In the genomic region with DNA sequence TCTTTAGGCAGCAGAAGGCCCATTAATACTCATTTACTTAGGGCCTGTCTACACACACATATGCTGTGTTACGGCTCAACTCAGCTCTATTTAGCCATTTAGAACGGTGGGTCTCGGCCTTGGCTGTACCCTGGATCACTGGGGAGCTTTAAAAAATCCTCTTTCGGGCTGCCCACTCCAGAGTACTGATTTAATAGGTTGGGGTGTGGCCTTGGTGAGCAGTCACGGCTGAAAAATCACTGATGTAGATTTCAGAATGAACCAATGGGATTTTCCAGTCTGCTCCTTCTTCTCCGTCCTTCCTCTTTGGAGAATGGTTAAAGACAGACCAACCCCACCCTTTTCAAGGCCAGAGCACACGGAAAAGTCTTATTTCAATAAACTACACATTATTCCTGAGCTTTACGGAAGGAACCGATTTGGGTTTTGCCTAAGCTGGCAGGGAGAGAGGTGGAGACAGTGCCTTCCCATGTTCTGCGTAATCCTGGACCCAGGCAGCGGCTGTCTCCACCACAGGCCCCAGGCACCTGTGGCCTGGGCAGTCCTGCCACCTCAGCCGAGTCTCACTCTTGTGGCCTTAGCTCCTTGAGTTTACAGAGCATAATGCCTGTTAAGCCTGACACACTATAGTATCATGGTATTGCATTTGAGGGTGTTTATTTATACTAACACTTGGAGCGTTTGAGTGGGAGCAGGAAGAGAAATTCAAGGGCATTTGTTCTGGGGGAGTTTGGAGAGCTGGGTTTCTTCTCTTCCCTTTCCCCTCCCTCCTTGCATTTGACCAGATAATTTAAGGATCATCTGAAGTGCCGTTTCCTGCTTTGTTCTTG, we compare ENCODE assay signal across 12 cellular contexts.
DNase-seq lines count a peak whose midpoint lies in the region; ATAC-seq, FAIRE-seq and TF ChIP-seq lines count a peak whose summit lies in the region.
"Had no signal": no experiment of that assay in that cellular context is flagged by ENCODE, and none has a peak within 500 bp of the region (broad histone marks: within the 10 kb centered on the region; RNA-seq: fewer than 3 reads in every experiment).

No MANE protein-coding gene starts in this region.

- H2BK5ac ChIP-seq in neuronal stem cell (ENCODE audit: low read length): no peak overlapping the region

- H3K9ac ChIP-seq in K562 (ENCODE audit: insufficient read depth in 1 of 2, low read depth in 2 of 2, low read length in 2 of 2) (no peak overlapping the region), neuronal stem cell (ENCODE audit: low read depth, low read length, poor library complexity) (no peak overlapping the region)

- intact Hi-C loops in K562 (cut with micrococcal nuclease) (no loop called here), testis (cut with DNase I; ENCODE audit: low total_unique reads) (no loop called here)

- no peak overlapping the region for H2BK12ac ChIP-seq in neuronal stem cell (ENCODE audit: low read length)

- TF ChIP-seq CTCF in K562 (IDR thresholded peaks at IDR 0.05 in 2 of 3, conservative IDR thresholded peaks at IDR 0.05 in 1 of 3; ENCODE audit: insufficient read depth in 2 of 3, low read depth in 1 of 3, low read length in 3 of 3) (no peak), testis (IDR thresholded peaks at IDR 0.05) (no peak)

- no peak overlapping the region for H3K14ac ChIP-seq in neuronal stem cell (ENCODE audit: low read length)

- DNase-seq in Caki2 (ENCODE audit: low read depth) (peak; percentile 94), KBM-7 (peak; percentile 24), K562 (ENCODE audit: extremely low read depth in 1 of 4, low spot score in 3 of 4) (no peak), neuronal stem cell (ENCODE audit: low spot score) (no peak), testis (no peak), Ammon's horn (ENCODE audit: low spot score) (no peak)
- DNase-seq: activated CD4-positive, alpha-beta T cell treated with anti-CD3 and anti-CD28 coated beads for 1 hour; CD8-positive, alpha-beta memory T cell had no signal

- BruUV-seq in K562 (replicated peaks; lab: Mats Ljungman, UMichigan): no TSS peak

- H3K4me3 ChIP-seq in K562: no peak overlapping the region
- no peak overlapping the region for H3K4me3 ChIP-seq in neuronal stem cell (ENCODE audit: low read length in 2 of 2)
- no peak overlapping the region for H3K4me3 ChIP-seq in testis
- H3K4me3 ChIP-seq: HAP-1 had no signal

- peaks cover 11% of the 10 kb centered on the region; the same call in 1 of the 2 replicates for H4K20me1 ChIP-seq in K562 (replicated peaks; ENCODE audit: control insufficient read depth, insufficient read depth, low read length)

- in situ Hi-C loops in Caki2 (cut with HindIII; ENCODE audit: low pct_unique_long_range_greater_than_20kb, low sequenced_read_pairs): no loop called here
- in situ Hi-C loops in KBM-7 (cut with MboI; ENCODE audit: low pct_unique_long_range_greater_than_20kb, low sequenced_read_pairs): no loop called here
- in situ Hi-C loops in K562 (cut with MboI): no loop called here

- CTCF ChIA-PET in K562 (lab: Yijun Ruan, JAX; ENCODE audit: low intra/inter-chr PET ratio): no interaction called here

- H3K27me3 ChIP-seq in K562 (ENCODE audit: control insufficient read depth in 2 of 2, insufficient read depth in 2 of 2, low read length in 2 of 2): no peaks in the 10 kb centered on the region
- no peaks in the 10 kb centered on the region for H3K27me3 ChIP-seq in neuronal stem cell (ENCODE audit: control insufficient read depth in 3 of 3, insufficient read depth in 3 of 3, low read depth in 1 of 3, low read length in 3 of 3)
- H3K27me3 ChIP-seq in testis: no peaks in the 10 kb centered on the region

- H4K91ac ChIP-seq in neuronal stem cell (ENCODE audit: low read depth, low read length, poor library complexity): no peak overlapping the region

- H3K36me3 ChIP-seq in K562 (ENCODE audit: control insufficient read depth, insufficient read depth, low read length): no peaks in the 10 kb centered on the region
- H3K36me3 ChIP-seq in neuronal stem cell (replicated peaks in 1 of 2; ENCODE audit: control insufficient read depth in 2 of 2, insufficient read depth in 2 of 2, low read length in 2 of 2): no peaks in the 10 kb centered on the region
- H3K36me3 ChIP-seq in testis (ENCODE audit: low read depth, missing control alignments): no peaks in the 10 kb centered on the region

- peak overlapping the region; percentile 61 for H3K18ac ChIP-seq in neuronal stem cell (ENCODE audit: low read length)

- no peak overlapping the region for H2AK5ac ChIP-seq in neuronal stem cell (ENCODE audit: low read depth, low read length)

- no peak overlapping the region for H2BK15ac ChIP-seq in neuronal stem cell (ENCODE audit: low read length)

- no peaks in the 10 kb centered on the region for H3K79me2 ChIP-seq in K562 (ENCODE audit: control insufficient read depth, insufficient read depth, low read length)

- H4K8ac ChIP-seq in neuronal stem cell (ENCODE audit: low read depth, low read length): no peak overlapping the region

- no peak overlapping the region for H3K4ac ChIP-seq in neuronal stem cell (ENCODE audit: low read length)

- H3K27ac ChIP-seq in K562 (ENCODE audit: extremely low read depth, low read depth, low read length) (no peak overlapping the region), neuronal stem cell (replicated peaks; ENCODE audit: low read length) (no peak overlapping the region), testis (no peak overlapping the region)

- ATAC-seq in K562 (no peak), GM18498 (IDR thresholded peaks at IDR 0.05; ENCODE audit: unreplicated experiment) (no peak), HG03159 (IDR thresholded peaks at IDR 0.05; ENCODE audit: unreplicated experiment) (no peak)

- H2AFZ ChIP-seq in K562 (ENCODE audit: low read depth, low read length) (no peak overlapping the region), neuronal stem cell (ENCODE audit: low read length) (no peak overlapping the region)

- no peak for FAIRE-seq in K562 (lab: Jason Lieb, UNC)
- FAIRE-seq: bronchial epithelial cell had no signal

- no peak overlapping the region for H2BK120ac ChIP-seq in neuronal stem cell (ENCODE audit: low read depth, low read length)

- TF ChIP-seq RAD21 in K562 (CRISPR knock-in tag; conservative IDR thresholded peaks at IDR 0.05 in 1 of 2, IDR thresholded peaks at IDR 0.05 in 1 of 2): no peak

- no peak overlapping the region for H3K23ac ChIP-seq in neuronal stem cell (ENCODE audit: low read depth, low read length, poor library complexity)

- no peak for TF ChIP-seq EP300 in K562 (IDR thresholded peaks at IDR 0.05; ENCODE audit: low read length)

- H3K4me2 ChIP-seq in K562 (ENCODE audit: insufficient read depth, low read length) (no peak overlapping the region), neuronal stem cell (ENCODE audit: insufficient read depth, low read length, poor library complexity, severe bottlenecking) (no peak overlapping the region)

- no peaks in the 10 kb centered on the region for H3K79me1 ChIP-seq in neuronal stem cell (ENCODE audit: low read depth, low read length)

- TF ChIP-seq POLR2A in K562 (conservative IDR thresholded peaks at IDR 0.05) (no peak), testis (IDR thresholded peaks at IDR 0.05) (no peak)

- 78% methylated on average over 13 of the region's 14 CpGs for WGBS in K562 (ENCODE audit: insufficient coverage, low coverage, missing lambda C conversion rate)
- no CpG with 5 or more reads among the region's 14 CpGs for WGBS in neuronal stem cell (ENCODE audit: extremely low coverage in 2 of 2, insufficient read length in 2 of 2, insufficient replicate concordance in 1 of 2), 2 donors
- WGBS in testis, 2 donors: 55 to 66% methylated on average over 14 of the region's 14 CpGs

- no peaks in the 10 kb centered on the region for H3K9me3 ChIP-seq in K562 (replicated peaks; ENCODE audit: control insufficient read depth, insufficient read depth, low read depth, low read length)
- H3K9me3 ChIP-seq in neuronal stem cell (replicated peaks in 1 of 2; ENCODE audit: control insufficient read depth in 2 of 2, insufficient read depth in 1 of 2, low read depth in 1 of 2, low read length in 2 of 2): peaks cover 0 to 6% of the 10 kb centered on the region in 2 donors
- H3K9me3 ChIP-seq in testis: no peaks in the 10 kb centered on the region
- H3K9me3 ChIP-seq: HAP-1 had no signal

- peaks cover 2 to 5% of the 10 kb centered on the region in 2 experiments; a peak in 2 of 5 replicates for H3K4me1 ChIP-seq in K562 (replicated peaks in 1 of 2; ENCODE audit: control insufficient read depth in 2 of 2, insufficient read depth in 2 of 2, low read length in 2 of 2)
- H3K4me1 ChIP-seq in neuronal stem cell (ENCODE audit: control insufficient read depth in 2 of 2, insufficient read depth in 1 of 2, low read depth in 1 of 2, low read length in 2 of 2): peaks cover 42 to 51% of the 10 kb centered on the region in 2 donors
- peaks cover 16% of the 10 kb centered on the region for H3K4me1 ChIP-seq in testis

- no peaks in the 10 kb centered on the region for H3K9me1 ChIP-seq in K562 (ENCODE audit: control insufficient read depth, insufficient read depth, low read length)

- POLR2A ChIA-PET in K562 (lab: Yijun Ruan, JAX): interaction anchor here (0.6 to 1.5 kb wide), 3 partner anchors 17 to 356 kb away, joined by 3 to 4 read pairs (median 3); no protein-coding TSS in a partner anchor

TF ChIP-seq in K562, 482 proteins besides CTCF, POLR2A, EP300 and RAD21:
- TF ChIP-seq ZNF24 (IDR thresholded peaks at IDR 0.05) (no peak), TCF3 (CRISPR knock-in tag; IDR thresholded peaks at IDR 0.05) (peak; percentile 17; the same call in 1 of the 2 replicates)

Comparison
In these comparisons a context has a peak if more than half of its experiments do, and no peak if none do; other contexts are left out.
1. DNase-seq: peak in Caki2 (single experiment) and KBM-7 (single experiment); none in K562 (0 of 4), neuronal stem cell (single experiment), testis (single experiment) and Ammon's horn (single experiment).